Comparison of ENCODE assay signal across 25 cellular contexts in genomic region chr20:64236137-64237088, GRCh38.
"Had no signal": no experiment of that assay in that cellular context is flagged by ENCODE, and none has a peak within 500 bp of the region (broad histone marks: within the 10 kb centered on the region; RNA-seq: fewer than 3 reads in every experiment).

No MANE protein-coding gene starts in this region.

- H3K36me3 Mint-ChIP-seq: activated CD8-positive, alpha-beta memory T cell treated with anti-CD3 and anti-CD28 coated beads, Interleukin-2, amount 10 ng/mL, durations not matched to agents 7 days and 5 days; activated naive CD4-positive, alpha-beta T cell treated with anti-CD3 and anti-CD28 coated beads, Interleukin-2, amount 50 U/mL, for 24 hours; memory B cell; type B pancreatic cell had no signal

- H3K9ac ChIP-seq: parathyroid adenoma had no signal

- ATAC-seq: activated CD8-positive, alpha-beta memory T cell treated with anti-CD3 and anti-CD28 coated beads, Interleukin-2, amount 10 ng/mL, durations not matched to agents 7 days and 5 days; activated CD8-positive, alpha-beta T cell treated with anti-CD3 and anti-CD28 coated beads for 36 hours; gastroesophageal sphincter; heart left ventricle; left lung; SK-N-SH treated with all-trans-retinoic acid at 6 μM for 48 hours had no signal

- H3K27me3 ChIP-seq: adrenal gland, esophagus squamous epithelium, gastroesophageal sphincter, heart left ventricle, left lung had no signal

- H3K27ac Mint-ChIP-seq: activated CD4-positive, alpha-beta T cell treated with anti-CD3 and anti-CD28 coated beads, Interleukin-2, amount 10 ng/mL, durations not matched to agents 7 days and 5 days; activated CD8-positive, alpha-beta memory T cell treated with anti-CD3 and anti-CD28 coated beads, Interleukin-2, amount 10 ng/mL, durations not matched to agents 7 days and 5 days; activated CD8-positive, alpha-beta T cell treated with anti-CD3 and anti-CD28 coated beads for 36 hours; activated naive CD4-positive, alpha-beta T cell treated with anti-CD3 and anti-CD28 coated beads, Interleukin-2, amount 50 U/mL, for 24 hours; endodermal cell; memory B cell; nephron progenitor cell; type B pancreatic cell had no signal

- H3K27me3 Mint-ChIP-seq: activated CD4-positive, alpha-beta T cell treated with anti-CD3 and anti-CD28 coated beads, Interleukin-2, amount 10 ng/mL, durations not matched to agents 7 days and 5 days; activated CD8-positive, alpha-beta memory T cell treated with anti-CD3 and anti-CD28 coated beads, Interleukin-2, amount 10 ng/mL, durations not matched to agents 7 days and 5 days; activated CD8-positive, alpha-beta T cell treated with anti-CD3 and anti-CD28 coated beads for 36 hours; activated naive CD4-positive, alpha-beta T cell treated with anti-CD3 and anti-CD28 coated beads, Interleukin-2, amount 50 U/mL, for 24 hours had no signal

- H3K4me1 ChIP-seq: esophagus squamous epithelium, gastroesophageal sphincter, left lung had no signal

- H3K4me3 ChIP-seq: adrenal gland, coronary artery, esophagus squamous epithelium, gastroesophageal sphincter, heart left ventricle, left lung, thoracic aorta had no signal

- H3K27ac ChIP-seq: adrenal gland, coronary artery, esophagus squamous epithelium, gastroesophageal sphincter, heart left ventricle, left lung, parathyroid adenoma, thoracic aorta, VCaP had no signal

- H3K36me3 ChIP-seq: adrenal gland, esophagus squamous epithelium, gastroesophageal sphincter, heart left ventricle, left lung, thoracic aorta had no signal

- DNase-seq: activated CD4-positive, alpha-beta T cell treated with anti-CD3 and anti-CD28 coated beads, Interleukin-2, amount 10 ng/mL, durations not matched to agents 7 days and 5 days; activated CD4-positive, CD25-positive, alpha-beta regulatory T cell treated with anti-CD3 and anti-CD28 coated beads, Interleukin-2, amount 50 U/mL, for 72 hours; activated CD8-positive, alpha-beta memory T cell treated with anti-CD3 and anti-CD28 coated beads, Interleukin-2, amount 10 ng/mL, durations not matched to agents 7 days and 5 days; activated CD8-positive, alpha-beta T cell treated with anti-CD3 and anti-CD28 coated beads for 36 hours; activated effector memory CD4-positive, alpha-beta T cell treated with anti-CD3 and anti-CD28 coated beads, Interleukin-2, amount 50 U/mL, for 16 hours; activated T-cell treated with anti-CD3 and anti-CD28 coated beads for 4 hours; adrenal gland; central memory CD4-positive, alpha-beta T cell; endodermal cell; esophagus squamous epithelium; nephron progenitor cell; nucleus accumbens; stimulated activated CD4-positive, alpha-beta T cell treated with anti-CD3 and anti-CD28 coated beads, Interleukin-4, amount 100 ng/mL, for 24 hours; stimulated activated naive CD4-positive, alpha-beta T cell treated with Interleukin-2 at 50 U/mL for 16 hours had no signal

- H3K4me3 Mint-ChIP-seq: activated CD4-positive, alpha-beta T cell treated with anti-CD3 and anti-CD28 coated beads, Interleukin-2, amount 10 ng/mL, durations not matched to agents 7 days and 5 days; activated CD8-positive, alpha-beta memory T cell treated with anti-CD3 and anti-CD28 coated beads, Interleukin-2, amount 10 ng/mL, durations not matched to agents 7 days and 5 days; activated CD8-positive, alpha-beta T cell treated with anti-CD3 and anti-CD28 coated beads for 36 hours; activated naive CD4-positive, alpha-beta T cell treated with anti-CD3 and anti-CD28 coated beads, Interleukin-2, amount 50 U/mL, for 24 hours; endodermal cell; memory B cell; nephron progenitor cell; type B pancreatic cell had no signal

- H3K9me3 Mint-ChIP-seq: activated CD4-positive, alpha-beta T cell treated with anti-CD3 and anti-CD28 coated beads, Interleukin-2, amount 10 ng/mL, durations not matched to agents 7 days and 5 days; activated CD8-positive, alpha-beta T cell treated with anti-CD3 and anti-CD28 coated beads for 36 hours; activated naive CD4-positive, alpha-beta T cell treated with anti-CD3 and anti-CD28 coated beads, Interleukin-2, amount 50 U/mL, for 24 hours; memory B cell; type B pancreatic cell had no signal

- H3K4me1 Mint-ChIP-seq: activated CD4-positive, alpha-beta T cell treated with anti-CD3 and anti-CD28 coated beads, Interleukin-2, amount 10 ng/mL, durations not matched to agents 7 days and 5 days; activated CD8-positive, alpha-beta memory T cell treated with anti-CD3 and anti-CD28 coated beads, Interleukin-2, amount 10 ng/mL, durations not matched to agents 7 days and 5 days; endodermal cell had no signal

- H3K9me3 ChIP-seq: adrenal gland, esophagus squamous epithelium, gastroesophageal sphincter, heart left ventricle, left lung, thoracic aorta had no signal
